ENCODE assay signal across 9 cellular contexts in the genomic region with DNA sequence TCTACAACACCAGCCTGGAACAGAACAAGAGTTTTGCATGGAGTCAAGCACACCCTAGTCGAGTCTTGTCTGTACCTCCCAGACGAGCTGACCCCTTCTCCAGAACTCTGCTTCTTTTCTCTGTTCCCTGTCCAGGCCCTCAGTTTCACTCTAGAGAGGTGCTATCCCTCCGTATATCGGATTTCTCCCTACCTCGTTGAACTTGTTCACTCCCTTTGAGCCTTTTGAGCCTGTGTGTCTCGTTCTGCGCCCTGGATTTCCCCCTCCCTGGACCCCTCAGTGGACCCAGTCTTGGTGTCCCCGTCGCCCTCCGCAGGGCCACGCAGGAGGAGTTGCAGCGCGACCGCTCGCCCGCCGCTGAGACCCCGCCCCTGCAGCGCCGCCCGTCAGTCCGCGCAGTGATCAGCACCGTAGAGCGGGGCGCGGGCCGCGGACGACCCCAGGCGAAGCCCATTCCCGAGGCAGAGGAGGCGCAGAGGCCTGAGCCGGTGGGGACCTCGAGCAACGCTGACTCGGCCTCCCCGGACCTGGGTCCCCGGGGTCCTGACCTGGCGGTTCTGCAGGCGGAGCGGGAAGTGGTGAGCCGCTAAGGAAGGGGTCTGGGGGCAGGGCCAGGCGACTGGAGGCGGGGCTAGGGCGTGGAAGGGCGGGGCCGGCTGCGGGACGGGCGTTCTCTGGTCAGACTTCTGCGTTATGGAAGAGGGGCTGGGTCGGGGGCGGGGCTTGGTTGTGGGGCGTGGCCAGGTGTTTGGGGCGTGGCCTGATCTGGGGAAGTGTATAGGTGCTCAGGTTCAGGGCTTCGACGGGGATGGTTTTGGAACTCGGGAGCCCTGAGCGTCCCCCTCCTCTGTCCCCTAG. TPM values are rescaled to one million over a fixed set of nuclear protein-coding genes. Genes with fewer than 3 reads are reported as not detected.
DNase-seq lines count a peak whose midpoint lies in the region; ATAC-seq, FAIRE-seq and TF ChIP-seq lines count a peak whose summit lies in the region.
"Had no signal": no experiment of that assay in that cellular context is flagged by ENCODE, and none has a peak within 500 bp of the region (broad histone marks: within the 10 kb centered on the region; RNA-seq: fewer than 3 reads in every experiment).

No MANE protein-coding gene starts in this region.

- H3K36me3 Mint-ChIP-seq in natural killer cell treated with Interleukin-12 subunit alpha and Interleukin-12 subunit beta and Interleukin-15 and Interleukin-18, amount 100 ng/mL, for 72 hours: no peaks in the 10 kb centered on the region

- H3K4me1 Mint-ChIP-seq in natural killer cell treated with Interleukin-12 subunit alpha and Interleukin-12 subunit beta and Interleukin-15 and Interleukin-18, amount 100 ng/mL, for 72 hours (ENCODE audit: low read depth in 2 of 2): peaks cover 23 to 27% of the 10 kb centered on the region in 2 donors

- peak; percentile 69 for FAIRE-seq in GM12892 (lab: Jason Lieb, UNC)
- FAIRE-seq: islet of Langerhans had no signal

- peaks cover 0 to 15% of the 10 kb centered on the region in 2 donors for H3K9me3 ChIP-seq in esophagus (ENCODE audit: control insufficient read depth in 2 of 2, insufficient read depth in 1 of 2, low read depth in 1 of 2, low read length in 1 of 2)

- H3K4me3 ChIP-seq in esophagus (ENCODE audit: low read depth in 1 of 2, low read length in 2 of 2): peak overlapping the region; percentile 48 to 66

- ATAC-seq in HG03159 (IDR thresholded peaks at IDR 0.05; ENCODE audit: unreplicated experiment) (peak; percentile 65), HG02623 (IDR thresholded peaks at IDR 0.05; ENCODE audit: unreplicated experiment) (no peak)
- peak; percentile 91 to 93 for ATAC-seq in natural killer cell treated with Interleukin-12 subunit alpha and Interleukin-12 subunit beta and Interleukin-15 and Interleukin-18, amount 100 ng/mL, for 72 hours
- peak; percentile 75 for ATAC-seq in stimulated activated naive CD8-positive, alpha-beta T cell treated with anti-CD3 and anti-CD28 coated beads, Interleukin-15, Interleukin-2, amounts not matched to agents 100 U/mL and 50 U/mL, for 24 hours

- peak; percentile 85 for DNase-seq in GM12892 (ENCODE audit: insufficient read length)
- peak; percentile 87 for DNase-seq in NOMO-1 treated with DMSO at 0.1 percent for 48 hours (lab: John Stamatoyannopoulos, UW; ENCODE audit: unreplicated experiment)
- DNase-seq in activated CD8-positive, alpha-beta memory T cell treated with anti-CD3 and anti-CD28 coated beads, Interleukin-2, amount 50 U/mL, for 24 hours (ENCODE audit: extremely low read depth): peak; percentile 74
- DNase-seq in natural killer cell treated with Interleukin-12 subunit alpha and Interleukin-12 subunit beta and Interleukin-15 and Interleukin-18, amount 100 ng/mL, for 72 hours (ENCODE audit: low spot score): peak; percentile 93
- peak; percentile 91 for DNase-seq in stimulated activated naive CD8-positive, alpha-beta T cell treated with anti-CD3 and anti-CD28 coated beads, Interleukin-15, Interleukin-2, amounts not matched to agents 100 U/mL and 50 U/mL, for 24 hours

- H3K36me3 ChIP-seq in esophagus (ENCODE audit: control insufficient read depth in 2 of 2, insufficient read depth in 2 of 2, low read length in 1 of 2): peaks cover 0 to 2% of the 10 kb centered on the region in 2 donors

- H3K27ac ChIP-seq in esophagus (ENCODE audit: low read depth in 2 of 2, low read length in 1 of 2): peak overlapping the region; percentile 69 to 82

- H3K4me1 ChIP-seq in esophagus (ENCODE audit: control insufficient read depth in 2 of 2, insufficient read depth in 2 of 2, low read length in 1 of 2): peaks cover 0 to 24% of the 10 kb centered on the region in 2 donors

- peak overlapping the region; percentile 86 for H3K4me3 Mint-ChIP-seq in natural killer cell treated with Interleukin-12 subunit alpha and Interleukin-12 subunit beta and Interleukin-15 and Interleukin-18, amount 100 ng/mL, for 72 hours

- H3K27me3 Mint-ChIP-seq in natural killer cell treated with Interleukin-12 subunit alpha and Interleukin-12 subunit beta and Interleukin-15 and Interleukin-18, amount 100 ng/mL, for 72 hours: peaks cover 10 to 15% of the 10 kb centered on the region in 2 donors

- H3K9me3 Mint-ChIP-seq in natural killer cell treated with Interleukin-12 subunit alpha and Interleukin-12 subunit beta and Interleukin-15 and Interleukin-18, amount 100 ng/mL, for 72 hours: peaks cover 3% of the 10 kb centered on the region

- H3K27ac Mint-ChIP-seq in natural killer cell treated with Interleukin-12 subunit alpha and Interleukin-12 subunit beta and Interleukin-15 and Interleukin-18, amount 100 ng/mL, for 72 hours: peak overlapping the region; percentile 73 to 88

- WGBS in esophagus, 2 donors: 3% methylated on average over 60 of the region's 60 CpGs

- TF ChIP-seq POLR2A in GM12892 (IDR thresholded peaks at IDR 0.05; ENCODE audit: low read depth, low read length): no peak

- no peaks in the 10 kb centered on the region for H3K27me3 ChIP-seq in esophagus (ENCODE audit: control insufficient read depth in 1 of 2, insufficient read depth in 2 of 2, low read length in 2 of 2)

RNA-seq across cellular contexts. Expression of gene EPS8L1, which starts 5.5 kb away (rescaled TPM):
- 0.64 TPM for polyA plus RNA-seq in GM12892 (2012; ENCODE audit: missing spikeins)
- polyA plus RNA-seq in esophagus: 1,000 to 10,000 TPM in 1 of 2 donors, 100 to 1,000 TPM in 1; 578 to 1,427 TPM
- 1 to 10 TPM; 1.3 to 8.7 TPM for total RNA-seq in natural killer cell treated with Interleukin-12 subunit alpha and Interleukin-12 subunit beta and Interleukin-15 and Interleukin-18, amount 100 ng/mL, for 72 hours

RNA-seq across cellular contexts. Expression of gene RDH13, which starts 18.2 kb away (rescaled TPM):
- 6.9 TPM for polyA plus RNA-seq in GM12892 (2012; ENCODE audit: missing spikeins)
- 10 to 100 TPM; 32.5 to 60.6 TPM for polyA plus RNA-seq in esophagus
- total RNA-seq in natural killer cell treated with Interleukin-12 subunit alpha and Interleukin-12 subunit beta and Interleukin-15 and Interleukin-18, amount 100 ng/mL, for 72 hours: 10 to 100 TPM; 13.4 to 31.0 TPM

RNA-seq across cellular contexts. Expression of gene PPP1R12C, which starts 36.3 kb away (rescaled TPM):
- polyA plus RNA-seq in GM12892 (2012; ENCODE audit: missing spikeins): 30.1 TPM
- 100 to 1,000 TPM in 1 of 2 donors, 10 to 100 TPM in 1; 77.7 to 100 TPM for polyA plus RNA-seq in esophagus
- 100 to 1,000 TPM; 157 to 251 TPM for total RNA-seq in natural killer cell treated with Interleukin-12 subunit alpha and Interleukin-12 subunit beta and Interleukin-15 and Interleukin-18, amount 100 ng/mL, for 72 hours

RNA-seq across cellular contexts. Expression of gene GP6, which starts 43.1 kb away (rescaled TPM):
- 1.3 TPM for polyA plus RNA-seq in GM12892 (2012; ENCODE audit: missing spikeins)
- 1 to 10 TPM in 1 of 2 donors, under 1 TPM in 1; 0.45 to 1.6 TPM for polyA plus RNA-seq in esophagus
- total RNA-seq in natural killer cell treated with Interleukin-12 subunit alpha and Interleukin-12 subunit beta and Interleukin-15 and Interleukin-18, amount 100 ng/mL, for 72 hours: under 1 TPM in 1 of 2 donors, not detected in 1; 0.22 TPM
